9 cellular contexts compared by ENCODE assay signal in the genomic region with DNA sequence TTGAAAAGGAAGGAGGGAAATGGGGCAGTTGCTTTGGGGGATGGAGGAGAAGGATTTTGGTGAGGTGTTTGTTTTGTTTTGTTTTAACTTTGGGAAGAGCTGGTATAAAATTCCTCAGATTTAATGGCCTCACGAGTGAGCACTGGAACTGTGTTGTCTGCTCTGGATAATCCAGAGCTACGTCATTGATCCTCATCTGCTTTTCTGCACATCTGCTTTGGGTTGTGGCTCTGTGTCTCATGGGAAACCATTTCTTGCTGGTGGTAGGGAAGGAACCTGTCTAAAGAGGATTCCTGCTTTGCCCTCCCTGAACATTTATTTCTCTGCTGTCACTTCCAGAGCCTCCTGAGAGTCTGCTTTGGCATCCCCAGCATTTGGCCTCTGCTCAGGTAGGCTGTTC. TPM values are rescaled to one million over a fixed set of nuclear protein-coding genes. Genes with fewer than 3 reads are reported as not detected.
DNase-seq lines count a peak whose midpoint lies in the region; ATAC-seq and TF ChIP-seq lines count a peak whose summit lies in the region.
"Had no signal": no experiment of that assay in that cellular context is flagged by ENCODE, and none has a peak within 500 bp of the region (broad histone marks: within the 10 kb centered on the region; RNA-seq: fewer than 3 reads in every experiment).

No MANE protein-coding gene starts in this region.

- H3K9me3 ChIP-seq in heart left ventricle (no peaks in the 10 kb centered on the region), muscle layer of colon (ENCODE audit: low read length) (no peaks in the 10 kb centered on the region)

- ATAC-seq in heart left ventricle (no peak), left cardiac atrium (no peak)

- H3K36me3 ChIP-seq in heart left ventricle: peaks cover 0 to 16% (median 9%) of the 10 kb centered on the region in 9 donors
- no peaks in the 10 kb centered on the region for H3K36me3 ChIP-seq in muscle layer of colon (ENCODE audit: insufficient read depth, low read length)
- no peaks in the 10 kb centered on the region for H3K36me3 ChIP-seq in urinary bladder (ENCODE audit: insufficient read depth)

- TF ChIP-seq POLR2A in heart left ventricle (IDR thresholded peaks at IDR 0.05): no peak

- H3K9ac ChIP-seq in muscle layer of colon (ENCODE audit: low read length): no peak overlapping the region

- no peaks in the 10 kb centered on the region for H3K27me3 ChIP-seq in heart left ventricle
- no peaks in the 10 kb centered on the region for H3K27me3 ChIP-seq in muscle layer of colon (ENCODE audit: control insufficient read depth in 1 of 2, insufficient read depth in 2 of 2, low read length in 2 of 2)

- H3K4me3 ChIP-seq in heart left ventricle (peak overlapping the region in 11 of 12 donors; percentile 60 to 84 (median 72)), muscle layer of colon (ENCODE audit: low read depth in 1 of 2, low read length in 2 of 2) (peak overlapping the region in 1 of 2 donors; percentile 73), urinary bladder (ENCODE audit: low read depth, low read length) (peak overlapping the region; percentile 0)

- 20 to 43% (median 28%) methylated on average over 2 of the region's 2 CpGs for WGBS in heart left ventricle, 4 donors
- 55% methylated on average over 2 of the region's 2 CpGs for WGBS in urinary bladder

- peaks cover 22 to 83% (median 67%) of the 10 kb centered on the region in 12 donors for H3K4me1 ChIP-seq in heart left ventricle
- H3K4me1 ChIP-seq in muscle layer of colon (ENCODE audit: insufficient read depth, low read length): peaks cover 45% of the 10 kb centered on the region
- peaks cover 3% of the 10 kb centered on the region for H3K4me1 ChIP-seq in urinary bladder (ENCODE audit: insufficient read depth)

- DNase-seq in heart left ventricle (no peak), left cardiac atrium (no peak), caudate nucleus (lab: John Stamatoyannopoulos, UW) (no peak), NCI-H1048 (lab: John Stamatoyannopoulos, UW) (no peak), DMS79 (lab: John Stamatoyannopoulos, UW) (no peak)
- no peak for DNase-seq in stimulated activated CD4-positive, alpha-beta T cell treated with anti-CD3 and anti-CD28 coated beads, Interleukin-4, amount 100 ng/mL, for 24 hours
- DNase-seq: NCI-H2171 treated with DMSO at 0.1 percent for 48 hours had no signal

- no peak for TF ChIP-seq CTCF in heart left ventricle (IDR thresholded peaks at IDR 0.05)

- intact Hi-C loops in heart left ventricle (cut with DNase I) (loop anchor here in 9 of 10 donors (2.0 to 10.0 kb wide), 10 partner anchors 38 to 213 kb away; no protein-coding TSS in a partner anchor), left cardiac atrium (cut with DNase I) (loop anchor here (5.0 to 10.0 kb wide), 4 partner anchors 65 to 213 kb away; no protein-coding TSS in a partner anchor)

- H3K27ac ChIP-seq in heart left ventricle (peak overlapping the region; percentile 56 to 97 (median 92)), caudate nucleus (ENCODE audit: low read depth, low read length) (peak overlapping the region; percentile 53), muscle layer of colon (ENCODE audit: low read depth, low read length) (peak overlapping the region; percentile 46), urinary bladder (ENCODE audit: low read depth) (no peak overlapping the region)

RNA-seq across cellular contexts. Expression of a gene that starts 3.1 kb away (rescaled TPM):
- total RNA-seq in heart left ventricle (10 to 100 TPM; 16.8 to 41.5 (median 23.8) TPM), left cardiac atrium (10 to 100 TPM; 20.2 to 29.3 TPM), urinary bladder (86.0 TPM)
- polyA plus RNA-seq in heart left ventricle (10 to 100 TPM in 1 of 2 donors, 1 to 10 TPM in 1; 9.3 to 19.0 TPM), urinary bladder (26.7 TPM)
